ENCODE assay signal across 8 cellular contexts in genomic region chr4:133147365-133147821, GRCh38.
DNase-seq lines count a peak whose midpoint lies in the region; ATAC-seq and TF ChIP-seq lines count a peak whose summit lies in the region.
"Had no signal": no experiment of that assay in that cellular context is flagged by ENCODE, and none has a peak within 500 bp of the region (broad histone marks: within the 10 kb centered on the region; RNA-seq: fewer than 3 reads in every experiment).

No MANE protein-coding gene starts in this region.

- H3K4me3 ChIP-seq in HFF-Myc (replicated peaks; ENCODE audit: low read depth, low read length) (peak overlapping the region; percentile 11; the same call in 1 of the 2 replicates), WERI-Rb-1 (ENCODE audit: low read depth, low read length) (peak overlapping the region; percentile 66), iPS-18c (ENCODE audit: insufficient read depth, low read depth, low read length) (peak overlapping the region; percentile 53), subcutaneous abdominal adipose tissue (ENCODE audit: low read depth in 1 of 5, low read length in 5 of 5) (peak overlapping the region; percentile 56 to 69 (median 58))

- no peak overlapping the region for H3K27ac ChIP-seq in WERI-Rb-1
- no peak overlapping the region for H3K27ac ChIP-seq in subcutaneous abdominal adipose tissue (ENCODE audit: low read depth, low read length)
- H3K27ac ChIP-seq: thyroid gland had no signal

- no peak for ATAC-seq in GM18873 (IDR thresholded peaks at IDR 0.05; ENCODE audit: low FRiP score, unreplicated experiment)

- DNase-seq in HFF-Myc (ENCODE audit: extremely low read depth, low read depth) (no peak), WERI-Rb-1 (no peak), globus pallidus (ENCODE audit: low spot score) (no peak), NCI-H524 (lab: John Stamatoyannopoulos, UW) (no peak)

- no peaks in the 10 kb centered on the region for H3K9me3 ChIP-seq in WERI-Rb-1 (ENCODE audit: severe bottlenecking)
- no peaks in the 10 kb centered on the region for H3K9me3 ChIP-seq in iPS-18c (ENCODE audit: control insufficient read depth, insufficient read depth, low read length)
- H3K9me3 ChIP-seq in subcutaneous abdominal adipose tissue (ENCODE audit: control insufficient read depth in 5 of 5, low read length in 5 of 5), result peaks cover 0 to 2% (median 0%) of the 10 kb centered on the region in 5 donors
- H3K9me3 ChIP-seq: thyroid gland had no signal

- peaks cover 6 to 65% (median 63%) of the 10 kb centered on the region in 5 donors for H3K4me1 ChIP-seq in subcutaneous abdominal adipose tissue (ENCODE audit: control insufficient read depth in 5 of 5, insufficient read depth in 5 of 5, low read length in 5 of 5)

- H3K27me3 ChIP-seq in WERI-Rb-1 (ENCODE audit: insufficient read depth, low read depth, severe bottlenecking) (peaks cover 22% of the 10 kb centered on the region), subcutaneous abdominal adipose tissue (ENCODE audit: control insufficient read depth in 5 of 5, insufficient read depth in 4 of 5, low read length in 5 of 5) (peaks cover 24 to 54% (median 31%) of the 10 kb centered on the region in 5 donors)

- no peak overlapping the region for H3K9ac ChIP-seq in subcutaneous abdominal adipose tissue (ENCODE audit: low read length in 5 of 5)

- H3K36me3 ChIP-seq in WERI-Rb-1 (no peaks in the 10 kb centered on the region), subcutaneous abdominal adipose tissue (ENCODE audit: control insufficient read depth in 5 of 5, insufficient read depth in 5 of 5, low read length in 5 of 5) (no peaks in the 10 kb centered on the region)
- H3K36me3 ChIP-seq: thyroid gland had no signal

- TF ChIP-seq CTCF in HFF-Myc (IDR thresholded peaks at IDR 0.05; ENCODE audit: low read depth, low read length, missing control alignments) (no peak), WERI-Rb-1 (IDR thresholded peaks at IDR 0.05; ENCODE audit: low read depth, low read length) (no peak)

Comparison
In these comparisons a context has a peak if more than half of its experiments do, and no peak if none do; other contexts are left out.
1. H3K4me3 ChIP-seq: peak in every context shown above with its lines; median percentile 66 in WERI-Rb-1; 58 in subcutaneous abdominal adipose tissue; 53 in iPS-18c; 11 in HFF-Myc.